ENCODE assay signal across 14 cellular contexts in genomic region chr15:51286816-51287215, GRCh38. TPM values are rescaled to one million over a fixed set of nuclear protein-coding genes. Genes with fewer than 3 reads are reported as not detected.
DNase-seq lines count a peak whose midpoint lies in the region; FAIRE-seq and TF ChIP-seq lines count a peak whose summit lies in the region.
"Had no signal": no experiment of that assay in that cellular context is flagged by ENCODE, and none has a peak within 500 bp of the region (broad histone marks: within the 10 kb centered on the region; RNA-seq: fewer than 3 reads in every experiment).

No MANE protein-coding gene starts in this region.

- no peaks in the 10 kb centered on the region for H3F3A ChIP-seq in neural progenitor cell (ENCODE audit: low read depth)

- H3K4me1 Mint-ChIP-seq in neural progenitor cell, result no peaks in the 10 kb centered on the region

- H3K27ac ChIP-seq in osteoblast (ENCODE audit: low read depth, low read length) (no peak overlapping the region), neural progenitor cell (no peak overlapping the region)
- H3K27ac ChIP-seq: brain microvascular endothelial cell, neutrophil, PC-9 had no signal

- no peaks in the 10 kb centered on the region for H3K9me3 Mint-ChIP-seq in neural progenitor cell

- H3K4me3 Mint-ChIP-seq in neural progenitor cell, result no peak overlapping the region

- H3K27ac Mint-ChIP-seq in neural progenitor cell, result no peak overlapping the region

- DNase-seq in SIG-M5 treated with dmso at 0.1 percent for 504 hours (lab: John Stamatoyannopoulos, UW; ENCODE audit: unreplicated experiment) (peak; percentile 15), SIG-M5 (lab: John Stamatoyannopoulos, UW) (no peak), bronchial epithelial cell (ENCODE audit: low read depth) (no peak), osteoblast (ENCODE audit: insufficient read length, low spot score, missing footprints) (no peak), NCI-H1105 (lab: John Stamatoyannopoulos, UW) (no peak), AG08396 (ENCODE audit: low spot score) (no peak), neural progenitor cell (ENCODE audit: low spot score) (no peak)
- DNase-seq: activated T-cell treated with anti-CD3 and anti-CD28 coated beads, Interleukin-2, amount 50 U/mL, for 48 hours; brain microvascular endothelial cell; NCI-H1092 treated with DMSO at 0.1 percent for 48 hours; stimulated activated naive CD4-positive, alpha-beta T cell had no signal

- no peak for FAIRE-seq in bronchial epithelial cell (lab: Jason Lieb, UNC)

- H3K4me1 ChIP-seq in osteoblast (ENCODE audit: insufficient read depth, low read length) (peaks cover 20% of the 10 kb centered on the region), neural progenitor cell (no peaks in the 10 kb centered on the region)

- H2AFZ ChIP-seq in osteoblast (ENCODE audit: low read length), result no peak overlapping the region
- no peak overlapping the region for H2AFZ ChIP-seq in neural progenitor cell (replicated peaks)
- H2AFZ ChIP-seq: PC-9 had no signal

- no peak overlapping the region for H3K4me2 ChIP-seq in osteoblast (ENCODE audit: insufficient read depth, low read length)
- no peak overlapping the region for H3K4me2 ChIP-seq in neural progenitor cell
- H3K4me2 ChIP-seq: PC-9 had no signal

- peaks cover 7% of the 10 kb centered on the region for H3K27me3 Mint-ChIP-seq in neural progenitor cell (ENCODE audit: insufficient read depth, low read depth)

- H3K36me3 ChIP-seq in bronchial epithelial cell (ENCODE audit: control insufficient read depth, insufficient read depth, low read length) (no peaks in the 10 kb centered on the region), osteoblast (ENCODE audit: insufficient read depth, low read length) (no peaks in the 10 kb centered on the region), neural progenitor cell (no peaks in the 10 kb centered on the region)
- H3K36me3 ChIP-seq: brain microvascular endothelial cell, neutrophil had no signal

- H3K4me3 ChIP-seq in bronchial epithelial cell (ENCODE audit: low read depth, low read length) (no peak overlapping the region), osteoblast (ENCODE audit: insufficient read depth, low read length) (no peak overlapping the region), neural progenitor cell (no peak overlapping the region)
- H3K4me3 ChIP-seq: PC-9 had no signal

- H3K9me3 ChIP-seq in osteoblast (ENCODE audit: low read depth, low read length), result no peaks in the 10 kb centered on the region
- no peaks in the 10 kb centered on the region for H3K9me3 ChIP-seq in neural progenitor cell (ENCODE audit: low read depth)
- H3K9me3 ChIP-seq: neutrophil had no signal

- no peaks in the 10 kb centered on the region for H4K20me1 ChIP-seq in osteoblast (ENCODE audit: insufficient read depth, low read length)
- no peaks in the 10 kb centered on the region for H4K20me1 ChIP-seq in neural progenitor cell (ENCODE audit: low read depth)

- H3K9ac ChIP-seq in neural progenitor cell, result no peak overlapping the region

- H3K27me3 ChIP-seq in bronchial epithelial cell (ENCODE audit: control insufficient read depth, insufficient read depth, low read length) (peaks cover 13% of the 10 kb centered on the region), osteoblast (ENCODE audit: insufficient read depth, low read length) (no peaks in the 10 kb centered on the region), neural progenitor cell (no peaks in the 10 kb centered on the region)
- H3K27me3 ChIP-seq: neutrophil had no signal

- H3K36me3 Mint-ChIP-seq in neural progenitor cell, result no peaks in the 10 kb centered on the region

- TF ChIP-seq CTCF in LNCAP (IDR thresholded peaks at IDR 0.05), result peak; percentile 44
- TF ChIP-seq CTCF in bronchial epithelial cell (IDR thresholded peaks at IDR 0.05; ENCODE audit: insufficient read depth, low read length, severe bottlenecking), result peak; percentile 27
- peak; percentile 32 for TF ChIP-seq CTCF in osteoblast (IDR thresholded peaks at IDR 0.05; ENCODE audit: extremely low read depth, low read depth, low read length)
- TF ChIP-seq CTCF in neural progenitor cell (IDR thresholded peaks at IDR 0.05), result no peak

- no peaks in the 10 kb centered on the region for H3K79me2 ChIP-seq in osteoblast (ENCODE audit: insufficient read depth, low read length)
- H3K79me2 ChIP-seq in neural progenitor cell (ENCODE audit: low read depth), result no peaks in the 10 kb centered on the region

RNA-seq across cellular contexts. Expression of gene CYP19A1, which starts 51.6 kb away (rescaled TPM):
- total RNA-seq in bronchial epithelial cell (not detected in 2 replicates), osteoblast (2.2 and 4.4 TPM in 2 replicates), neural progenitor cell (ENCODE audit: low replicate concordance) (not detected in 2 replicates)

RNA-seq across cellular contexts. Expression of gene GLDN, which starts 54.6 kb away (rescaled TPM):
- total RNA-seq in bronchial epithelial cell (0.13 and 0.26 TPM in 2 replicates), osteoblast (0.59 and 1.1 TPM in 2 replicates), neural progenitor cell (ENCODE audit: low replicate concordance) (2.4 and 5.3 TPM in 2 replicates)
- total RNA-seq: PC-9 had no signal
